8 cellular contexts compared by ENCODE assay signal in the genomic region with DNA sequence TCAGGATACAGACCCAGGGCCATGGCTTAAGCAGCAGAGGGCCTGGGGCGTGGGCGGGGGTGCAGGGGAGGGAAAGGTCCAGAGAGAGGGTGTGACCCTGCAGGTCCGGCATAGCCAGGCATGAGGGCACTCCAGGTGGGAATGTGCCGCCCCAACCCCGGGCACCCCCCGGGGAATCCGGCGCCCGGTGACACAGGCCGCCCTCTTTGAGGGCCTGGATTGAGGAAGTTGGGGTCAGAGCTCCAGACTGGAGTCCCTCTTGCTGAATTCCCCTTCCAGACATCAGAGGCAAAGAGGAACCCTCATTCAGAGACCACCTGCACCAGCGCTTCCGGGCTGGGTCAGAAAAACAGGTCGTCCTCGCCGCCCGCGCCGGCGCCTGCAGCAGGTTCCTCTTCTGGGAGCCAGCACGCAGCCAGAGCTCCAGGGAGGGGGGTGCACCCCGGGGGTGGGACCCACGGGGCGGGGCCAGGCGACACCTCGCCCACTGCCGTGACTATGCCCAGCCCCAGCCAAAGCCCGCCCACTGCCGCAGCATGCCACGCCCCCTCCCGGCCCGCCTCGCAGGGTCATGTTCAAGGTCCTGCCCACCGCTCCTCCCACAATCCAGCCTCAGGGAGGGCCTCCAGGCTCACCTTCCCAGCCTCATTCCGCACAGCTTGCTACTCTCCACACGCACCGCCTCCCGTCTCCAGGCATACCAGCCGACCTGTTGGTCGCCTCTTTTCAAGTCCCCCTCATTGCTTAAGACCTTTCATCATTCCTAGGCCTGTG.
DNase-seq lines count a peak whose midpoint lies in the region; ATAC-seq and TF ChIP-seq lines count a peak whose summit lies in the region.

No MANE protein-coding gene starts in this region.

- H3K27me3 Mint-ChIP-seq in naive thymus-derived CD8-positive, alpha-beta T cell: peaks cover 0 to 6% (median 1%) of the 10 kb centered on the region in 5 donors

- TF ChIP-seq POLR2A in erythroblast (IDR thresholded peaks at IDR 0.05; ENCODE audit: low read length): peak; percentile 36

- ATAC-seq in GM18519 (IDR thresholded peaks at IDR 0.05; ENCODE audit: low FRiP score, unreplicated experiment) (peak; percentile 42), HG02970 (IDR thresholded peaks at IDR 0.05; ENCODE audit: low FRiP score, unreplicated experiment) (peak; percentile 81)
- peak; percentile 90 to 94 for ATAC-seq in naive thymus-derived CD8-positive, alpha-beta T cell

- H3K4me3 Mint-ChIP-seq in naive thymus-derived CD8-positive, alpha-beta T cell: peak overlapping the region; percentile 65 to 91 (median 82)

- H3K4me1 Mint-ChIP-seq in naive thymus-derived CD8-positive, alpha-beta T cell: peaks cover 12 to 54% (median 37%) of the 10 kb centered on the region in 4 donors

- H3K36me3 Mint-ChIP-seq in naive thymus-derived CD8-positive, alpha-beta T cell: no peaks in the 10 kb centered on the region

- H3K9me3 Mint-ChIP-seq in naive thymus-derived CD8-positive, alpha-beta T cell: no peaks in the 10 kb centered on the region

- POLR2A ChIA-PET in naive thymus-derived CD8-positive, alpha-beta T cell (lab: Charles Lee): interaction anchor here (1.0 kb wide), 1 partner anchor 10 kb away, joined by 4 read pairs; no protein-coding TSS in a partner anchor

- DNase-seq in NCI-H69 (lab: John Stamatoyannopoulos, UW) (peak; percentile 93), erythroblast (lab: John Stamatoyannopoulos, UW) (peak; percentile 96 to 98), amniotic stem cell (lab: John Stamatoyannopoulos, UW) (no peak)
- DNase-seq in activated CD8-positive, alpha-beta memory T cell treated with anti-CD3 and anti-CD28 coated beads, Interleukin-2, amount 50 U/mL, for 1 hour (ENCODE audit: extremely low read depth): peak; percentile 20
- peak; percentile 58 to 87 (median 72) for DNase-seq in naive thymus-derived CD8-positive, alpha-beta T cell
- peak; percentile 67 to 82 for DNase-seq in stimulated activated CD8-positive, alpha-beta memory T cell treated with anti-CD3 and anti-CD28 coated beads, Interleukin-7, amount 100 ng/mL, for 4 hours (ENCODE audit: low read depth in 2 of 2)

- peak overlapping the region in 2 of 10 donors; percentile 34 to 48 for H3K27ac Mint-ChIP-seq in naive thymus-derived CD8-positive, alpha-beta T cell

Comparison
In these comparisons a context has a peak if more than half of its experiments do, and no peak if none do; other contexts are left out.
1. ATAC-seq: peak in every context shown above with its lines; median percentile 92 in naive thymus-derived CD8-positive, alpha-beta T cell; 81 in HG02970; 42 in GM18519.